In genomic region chr9:121288874-121289553, GRCh38 we compare ENCODE assay signal across 1 cellular context.
TF ChIP-seq lines count a peak whose summit lies in the region.

No MANE protein-coding gene starts in this region.

TF ChIP-seq in GM23338, 12 proteins besides CTCF, POLR2A, EP300 and RAD21 (continued from another document):
- no peak for TF ChIP-seq ZNF462 (CRISPR knock-in tag; IDR thresholded peaks at IDR 0.05)
TF ChIP-seq in GM23338: peak in this region for 0.
